24 cellular contexts compared by ENCODE assay signal in genomic region chr20:51688600-51688999, GRCh38.
A peak's percentile ranks its signal among the peaks of the same experiment; 100 is the strongest.
DNase-seq lines count a peak whose midpoint lies in the region; ATAC-seq and TF ChIP-seq lines count a peak whose summit lies in the region.
"Had no signal": no experiment of that assay in that cellular context is flagged by ENCODE, and none has a peak within 500 bp of the region (broad histone marks: within the 10 kb centered on the region; RNA-seq: fewer than 3 reads in every experiment).

No MANE protein-coding gene starts in this region.

- no peaks in the 10 kb centered on the region for H3K27me3 ChIP-seq in RWPE2 (ENCODE audit: insufficient read depth, poor library complexity, severe bottlenecking)
- no peaks in the 10 kb centered on the region for H3K27me3 ChIP-seq in tibial nerve
- H3K27me3 ChIP-seq: MG63, Peyer's patch had no signal

- H3K4me1 ChIP-seq in RWPE2 (ENCODE audit: insufficient read depth, poor library complexity, severe bottlenecking) (peaks cover 14% of the 10 kb centered on the region), tibial nerve (no peaks in the 10 kb centered on the region)
- H3K4me1 ChIP-seq: Peyer's patch had no signal

- peaks cover 27% of the 10 kb centered on the region for H3K4me1 Mint-ChIP-seq in glutamatergic neuron (ENCODE audit: low read depth, unreplicated experiment)
- H3K4me1 Mint-ChIP-seq in progenitor cell of endocrine pancreas (ENCODE audit: low read depth): peaks cover 1% of the 10 kb centered on the region

- H3K9me3 ChIP-seq in RWPE2 (ENCODE audit: severe bottlenecking) (no peaks in the 10 kb centered on the region), tibial nerve (no peaks in the 10 kb centered on the region)
- H3K9me3 ChIP-seq: MG63, Peyer's patch had no signal

- WGBS in tibial nerve, 2 donors: 68 to 83% methylated on average over 8 of the region's 8 CpGs

- peaks cover 3% of the 10 kb centered on the region for H3K9me3 Mint-ChIP-seq in glutamatergic neuron (ENCODE audit: unreplicated experiment)
- peaks cover 5% of the 10 kb centered on the region for H3K9me3 Mint-ChIP-seq in progenitor cell of endocrine pancreas (ENCODE audit: low read depth)

- TF ChIP-seq CTCF in RWPE2 (IDR thresholded peaks at IDR 0.05; ENCODE audit: poor library complexity, severe bottlenecking) (no peak), glutamatergic neuron (IDR thresholded peaks at IDR 0.05; ENCODE audit: partially characterized antibody, unreplicated experiment) (no peak), progenitor cell of endocrine pancreas (IDR thresholded peaks at IDR 0.05; ENCODE audit: unreplicated experiment) (no peak), tibial nerve (IDR thresholded peaks at IDR 0.05) (no peak)

- H3K27ac ChIP-seq in RWPE2 (ENCODE audit: poor library complexity, severe bottlenecking) (no peak overlapping the region), tibial nerve (no peak overlapping the region)
- H3K27ac ChIP-seq: 22Rv1, GM23248, Peyer's patch, SK-N-MC had no signal

- TF ChIP-seq POLR2A in tibial nerve (IDR thresholded peaks at IDR 0.05): no peak

- H3K27ac Mint-ChIP-seq in glutamatergic neuron (ENCODE audit: unreplicated experiment): peak overlapping the region; percentile 81
- H3K27ac Mint-ChIP-seq in progenitor cell of endocrine pancreas: peak overlapping the region; percentile 69
- H3K27ac Mint-ChIP-seq: CD14-positive monocyte had no signal

- H3K36me3 Mint-ChIP-seq in glutamatergic neuron (ENCODE audit: unreplicated experiment): no peaks in the 10 kb centered on the region
- peaks cover 42% of the 10 kb centered on the region for H3K36me3 Mint-ChIP-seq in progenitor cell of endocrine pancreas (ENCODE audit: insufficient read depth)
- H3K36me3 Mint-ChIP-seq: CD14-positive monocyte had no signal

- H3K27me3 Mint-ChIP-seq in glutamatergic neuron (ENCODE audit: unreplicated experiment) (peaks cover 8% of the 10 kb centered on the region), progenitor cell of endocrine pancreas (no peaks in the 10 kb centered on the region)

- DNase-seq in NCI-H82 (lab: John Stamatoyannopoulos, UW) (peak; percentile 9), NCI-H82 treated with DMSO at 0.1 percent for 48 hours (lab: John Stamatoyannopoulos, UW; ENCODE audit: unreplicated experiment) (no peak), RWPE2 (ENCODE audit: low spot score) (peak; percentile 64), glutamatergic neuron (peak; percentile 73), progenitor cell of endocrine pancreas (ENCODE audit: low spot score, unreplicated experiment) (no peak), tibial nerve (ENCODE audit: low spot score in 2 of 2) (no peak)
- DNase-seq: DMS 273 treated with DMSO at 0.1 percent for 48 hours; DND-41; GDM1; GM23248; MG63; NCI-H1048; NCI-H1436; NCI-H2029; NCI-H446; NCI-H526 treated with DMSO at 0.1 percent for 48 hours; NK-92 treated with Interleukin-12 subunit alpha and Interleukin-12 subunit beta, amount 100 ng/mL, for 24 hours; Peyer's patch; Right ventricle myocardium superior had no signal

- no peak for ATAC-seq in RWPE2 (ENCODE audit: low read depth)
- ATAC-seq in HG02763 (IDR thresholded peaks at IDR 0.05; ENCODE audit: unreplicated experiment): no peak
- no peak for ATAC-seq in GM21825 (IDR thresholded peaks at IDR 0.05; ENCODE audit: unreplicated experiment)

- TF ChIP-seq EP300 in tibial nerve (IDR thresholded peaks at IDR 0.05): no peak

- H3K4me3 ChIP-seq in RWPE2 (ENCODE audit: severe bottlenecking) (no peak overlapping the region), tibial nerve (no peak overlapping the region)
- H3K4me3 ChIP-seq: GM23248, MG63, Peyer's patch, SK-N-MC had no signal

- H3K36me3 ChIP-seq in RWPE2 (ENCODE audit: low read depth) (no peaks in the 10 kb centered on the region), tibial nerve (peaks cover 0 to 27% (median 0%) of the 10 kb centered on the region in 3 donors)

- H3K4me3 Mint-ChIP-seq in glutamatergic neuron (ENCODE audit: unreplicated experiment) (peak overlapping the region; percentile 46), progenitor cell of endocrine pancreas (ENCODE audit: low read depth) (no peak overlapping the region)
- H3K4me3 Mint-ChIP-seq: CD14-positive monocyte had no signal

Comparison
In these comparisons a context has a peak if more than half of its experiments do, and no peak if none do; other contexts are left out.
1. DNase-seq: peak in NCI-H82 (single experiment), RWPE2 (single experiment) and glutamatergic neuron (single experiment); none in NCI-H82 treated with DMSO at 0.1 percent for 48 hours (single experiment), progenitor cell of endocrine pancreas (single experiment) and tibial nerve (0 of 2).